ENCODE assay signal across 8 cellular contexts in genomic region chr7:99558306-99559275, GRCh38. TPM values are rescaled to one million over a fixed set of nuclear protein-coding genes. Genes with fewer than 3 reads are reported as not detected.
DNase-seq lines count a peak whose midpoint lies in the region; ATAC-seq and TF ChIP-seq lines count a peak whose summit lies in the region.

ZNF655 (plus strand) TSS chr7:99558642; CDS start chr7:99560560, 1,918 bp downstream.

- H3K27me3 ChIP-seq in GM23248 (replicated peaks; ENCODE audit: insufficient read depth) (no peaks in the 10 kb centered on the region), Loucy (ENCODE audit: insufficient read depth, low read length, poor library complexity, severe bottlenecking) (peaks cover 6% of the 10 kb centered on the region)

- peak; percentile 93 for TF ChIP-seq POLR2A in Raji (IDR thresholded peaks at IDR 0.05; ENCODE audit: insufficient read depth, low read depth, low read length)

- TF ChIP-seq CTCF in Loucy (conservative IDR thresholded peaks at IDR 0.05; ENCODE audit: low read length) (no peak), fibroblast of villous mesenchyme (IDR thresholded peaks at IDR 0.05; ENCODE audit: insufficient read depth, low read depth, low read length) (no peak), nephron progenitor cell (IDR thresholded peaks at IDR 0.05) (no peak)

- peaks cover 29% of the 10 kb centered on the region for H3K4me1 Mint-ChIP-seq in nephron progenitor cell
- H3K4me1 Mint-ChIP-seq in stimulated activated naive CD8-positive, alpha-beta T cell treated with anti-CD3 and anti-CD28 coated beads, Interleukin-15, amount 100 ng/mL, for 72 hours: peaks cover 58% of the 10 kb centered on the region

- peak within 1 kb of the TSS; percentile 93 for H3K4me3 Mint-ChIP-seq in nephron progenitor cell
- H3K4me3 Mint-ChIP-seq in stimulated activated naive CD8-positive, alpha-beta T cell treated with anti-CD3 and anti-CD28 coated beads, Interleukin-15, amount 100 ng/mL, for 72 hours: peak within 1 kb of the TSS; percentile 92 to 100

- H3K27me3 Mint-ChIP-seq in nephron progenitor cell (ENCODE audit: low read depth, poor library complexity): no peaks in the 10 kb centered on the region
- no peaks in the 10 kb centered on the region for H3K27me3 Mint-ChIP-seq in stimulated activated naive CD8-positive, alpha-beta T cell treated with anti-CD3 and anti-CD28 coated beads, Interleukin-15, amount 100 ng/mL, for 72 hours

- H3K36me3 ChIP-seq in GM23248 (ENCODE audit: low read depth) (peaks cover 25% of the 10 kb centered on the region), Loucy (ENCODE audit: insufficient read depth, low read length) (peaks cover 28% of the 10 kb centered on the region; the same call in 1 of the 2 replicates)

- H3K9me3 ChIP-seq in GM23248 (ENCODE audit: low read depth): no peaks in the 10 kb centered on the region
- no peaks in the 10 kb centered on the region for H3K9me3 ChIP-seq in Loucy (ENCODE audit: insufficient read depth, low read depth, low read length)

- H3K79me2 ChIP-seq in GM23248 (ENCODE audit: insufficient read depth) (peaks cover 74% of the 10 kb centered on the region), Loucy (ENCODE audit: insufficient read depth, low read length) (peaks cover 64% of the 10 kb centered on the region)

- H3K36me3 Mint-ChIP-seq in nephron progenitor cell (ENCODE audit: low read depth): peaks cover 41% of the 10 kb centered on the region

- peak; percentile 91 for ATAC-seq in stimulated activated naive CD8-positive, alpha-beta T cell treated with anti-CD3 and anti-CD28 coated beads, Interleukin-15, amount 100 ng/mL, for 72 hours

- no peaks in the 10 kb centered on the region for H3K9me3 Mint-ChIP-seq in nephron progenitor cell
- no peaks in the 10 kb centered on the region for H3K9me3 Mint-ChIP-seq in stimulated activated naive CD8-positive, alpha-beta T cell treated with anti-CD3 and anti-CD28 coated beads, Interleukin-15, amount 100 ng/mL, for 72 hours

- DNase-seq in Daoy (ENCODE audit: low read depth) (peak; percentile 98), GM23248 (peak; percentile 88), activated gamma-delta T cell (lab: John Stamatoyannopoulos, UW) (peak; percentile 86), fibroblast of villous mesenchyme (ENCODE audit: low read depth) (peak; percentile 93), nephron progenitor cell (peak; percentile 94)
- DNase-seq in stimulated activated naive CD8-positive, alpha-beta T cell treated with anti-CD3 and anti-CD28 coated beads, Interleukin-15, amount 100 ng/mL, for 72 hours: peak; percentile 91 to 92

- H4K20me1 ChIP-seq in GM23248 (ENCODE audit: insufficient read depth) (no peaks in the 10 kb centered on the region), Loucy (ENCODE audit: insufficient read depth, low read length, poor library complexity, severe bottlenecking) (peaks cover 44% of the 10 kb centered on the region)

- H3F3A ChIP-seq in GM23248 (ENCODE audit: insufficient read depth) (peaks cover 43% of the 10 kb centered on the region), Loucy (ENCODE audit: low read depth) (no peaks in the 10 kb centered on the region)

- WGBS in GM23248 (ENCODE audit: low coverage in 1 of 2, low lambda C conversion rate in 2 of 2, missing lambda C conversion rate in 2 of 2), 2 experiments: 1 to 2% methylated on average over 68 to 80 of the region's 80 CpGs

- no peaks in the 10 kb centered on the region for H3K9me2 ChIP-seq in GM23248 (ENCODE audit: insufficient read depth)
- no peaks in the 10 kb centered on the region for H3K9me2 ChIP-seq in Loucy (replicated peaks; ENCODE audit: low read depth, low read length)

- H3K4me2 ChIP-seq in GM23248 (ENCODE audit: unreplicated experiment) (peak within 1 kb of the TSS; percentile 84), Loucy (ENCODE audit: low read depth, low read length, poor library complexity, severe bottlenecking) (peak within 1 kb of the TSS; percentile 87)

- H3K4me1 ChIP-seq in GM23248 (ENCODE audit: insufficient read depth): peaks cover 42% of the 10 kb centered on the region
- H3K4me1 ChIP-seq in Loucy (ENCODE audit: insufficient read depth, low read length, poor library complexity, severe bottlenecking): peaks cover 46% of the 10 kb centered on the region

- H3K4me3 ChIP-seq in GM23248 (peak within 1 kb of the TSS; percentile 96), Loucy (ENCODE audit: low read length, poor library complexity, severe bottlenecking) (peak within 1 kb of the TSS; percentile 95), fibroblast of villous mesenchyme (ENCODE audit: low read depth, low read length) (peak within 1 kb of the TSS; percentile 92)

- H2AFZ ChIP-seq in GM23248 (peak within 1 kb of the TSS; percentile 93), Loucy (ENCODE audit: low read length) (peak within 1 kb of the TSS; percentile 93)

- H3K9ac ChIP-seq in GM23248 (peak within 1 kb of the TSS; percentile 98), Loucy (ENCODE audit: low read depth, low read length, poor library complexity, severe bottlenecking) (peak within 1 kb of the TSS; percentile 98)

- in situ Hi-C loops in GM23248 (cut with MboI): no loop called here

- peak within 1 kb of the TSS; percentile 95 for H3K27ac Mint-ChIP-seq in nephron progenitor cell
- H3K27ac Mint-ChIP-seq in stimulated activated naive CD8-positive, alpha-beta T cell treated with anti-CD3 and anti-CD28 coated beads, Interleukin-15, amount 100 ng/mL, for 72 hours: peak within 1 kb of the TSS; percentile 99 to 100

- peak within 1 kb of the TSS; percentile 96 for H3K27ac ChIP-seq in GM23248

RNA-seq across cellular contexts. Expression of gene ZNF655, which starts in this region (rescaled TPM):
- 89.1 and 116 TPM in 2 replicates for total RNA-seq in Daoy (2014; rRNA removed; shearing (Covaris generic))
- 54.6 and 70.0 TPM in 2 replicates for total RNA-seq in GM23248 (2014; rRNA removed; shearing (Covaris generic))
- 36.5 and 37.2 TPM in 2 replicates for polyA plus RNA-seq in GM23248 (2016; fragmentation: Nextera tagmentation; extraction: Ambion mirVana)
- 75.7 and 88.5 TPM in 2 replicates for total RNA-seq in fibroblast of villous mesenchyme

Comparison
In these comparisons a context has a peak if more than half of its experiments do, and no peak if none do; other contexts are left out.
1. Peak in every context shown above with its lines: DNase-seq, ATAC-seq, H3K4me3 ChIP-seq and H3K27ac ChIP-seq.